In genomic region chr13:110445722-110446569, GRCh38 we compare ENCODE assay signal across 19 cellular contexts.
DNase-seq lines count a peak whose midpoint lies in the region; ATAC-seq, FAIRE-seq and TF ChIP-seq lines count a peak whose summit lies in the region.
"Had no signal": no experiment of that assay in that cellular context is flagged by ENCODE, and none has a peak within 500 bp of the region (broad histone marks: within the 10 kb centered on the region; RNA-seq: fewer than 3 reads in every experiment).

No MANE protein-coding gene starts in this region.

- H3K4me1 Mint-ChIP-seq in activated T-cell treated with anti-CD3 and anti-CD28 coated beads, Interleukin-2, amount 50 U/mL, for 24 hours (ENCODE audit: low read depth), result no peaks in the 10 kb centered on the region
- H3K4me1 Mint-ChIP-seq in WTC11, result peaks cover 18% of the 10 kb centered on the region

- H3K4me1 ChIP-seq in RWPE2 (ENCODE audit: insufficient read depth, poor library complexity, severe bottlenecking), result peaks cover 68% of the 10 kb centered on the region
- peaks cover 41% of the 10 kb centered on the region for H3K4me1 ChIP-seq in foreskin keratinocyte
- peaks cover 48% of the 10 kb centered on the region for H3K4me1 ChIP-seq in skeletal muscle satellite cell (ENCODE audit: control insufficient read depth, insufficient read depth, low read length)

- peaks cover 83% of the 10 kb centered on the region for H3K27me3 Mint-ChIP-seq in activated T-cell treated with anti-CD3 and anti-CD28 coated beads, Interleukin-2, amount 50 U/mL, for 24 hours
- no peaks in the 10 kb centered on the region for H3K27me3 Mint-ChIP-seq in WTC11 (ENCODE audit: low read depth)

- H3K27ac Mint-ChIP-seq in activated T-cell treated with anti-CD3 and anti-CD28 coated beads, Interleukin-2, amount 50 U/mL, for 24 hours, result no peak overlapping the region
- H3K27ac Mint-ChIP-seq in WTC11, result no peak overlapping the region

- TF ChIP-seq CTCF in RWPE2 (IDR thresholded peaks at IDR 0.05; ENCODE audit: poor library complexity, severe bottlenecking) (no peak), foreskin keratinocyte (conservative IDR thresholded peaks at IDR 0.05) (no peak), WTC11 (IDR thresholded peaks at IDR 0.05) (no peak)

- peaks cover 47% of the 10 kb centered on the region for H3K36me3 ChIP-seq in RWPE2 (ENCODE audit: low read depth)
- H3K36me3 ChIP-seq in skeletal muscle satellite cell (ENCODE audit: insufficient read depth, low read length), result peaks cover 55% of the 10 kb centered on the region

- DNase-seq in GM12891 (ENCODE audit: insufficient read length, low spot score) (no peak), RWPE2 (ENCODE audit: low spot score) (no peak), foreskin keratinocyte (peak in 1 of 2 donors; percentile 39), WTC11 (ENCODE audit: low spot score) (no peak), AG08395 (ENCODE audit: low spot score) (no peak)
- DNase-seq in activated T-cell treated with anti-CD3 and anti-CD28 coated beads, Interleukin-2, amount 50 U/mL, for 24 hours, result no peak
- DNase-seq: activated CD4-positive, alpha-beta T cell treated with anti-CD3 and anti-CD28 coated beads, Interleukin-2, amount 50 U/mL, for 1 hour; activated naive CD4-positive, alpha-beta T cell treated with Interleukin-2 at 50 U/mL for 16 hours; activated T-cell treated with anti-CD3 and anti-CD28 coated beads for 4 hours; aorta; islet precursor cell; KG1; NCI-H1417; NCI-H2171; NCI-H774; nephron progenitor cell had no signal

- H3K4me3 Mint-ChIP-seq in activated T-cell treated with anti-CD3 and anti-CD28 coated beads, Interleukin-2, amount 50 U/mL, for 24 hours, result no peak overlapping the region
- H3K4me3 Mint-ChIP-seq in WTC11, result no peak overlapping the region
- H3K4me3 Mint-ChIP-seq: nephron progenitor cell had no signal

- no peak for TF ChIP-seq POLR2A in GM12891 (IDR thresholded peaks at IDR 0.05; ENCODE audit: low read depth, low read length)

- H3K4me2 ChIP-seq in skeletal muscle satellite cell (ENCODE audit: low read length), result peak overlapping the region; percentile 25

- ATAC-seq in RWPE2 (ENCODE audit: low read depth) (peak; percentile 50), foreskin keratinocyte (peak; percentile 59), WTC11 (no peak), HG02759 (IDR thresholded peaks at IDR 0.05; ENCODE audit: unreplicated experiment) (no peak)
- ATAC-seq: Panc1 had no signal

- H3K27ac ChIP-seq in RWPE2 (ENCODE audit: poor library complexity, severe bottlenecking) (peak overlapping the region; percentile 95), foreskin keratinocyte (no peak overlapping the region)

- POLR2A ChIA-PET in WTC11 (lab: Charles Lee), result no interaction called here

- no peaks in the 10 kb centered on the region for H3K9me3 ChIP-seq in RWPE2 (ENCODE audit: severe bottlenecking)
- H3K9me3 ChIP-seq in skeletal muscle satellite cell (replicated peaks; ENCODE audit: low read length), result no peaks in the 10 kb centered on the region

- CTCF ChIA-PET in WTC11 (lab: Charles Lee), result no interaction called here

- H3K4me3 ChIP-seq in RWPE2 (ENCODE audit: severe bottlenecking), result no peak overlapping the region
- no peak overlapping the region for H3K4me3 ChIP-seq in skeletal muscle satellite cell (ENCODE audit: low read length)

- no peaks in the 10 kb centered on the region for H3K9me3 Mint-ChIP-seq in activated T-cell treated with anti-CD3 and anti-CD28 coated beads, Interleukin-2, amount 50 U/mL, for 24 hours
- H3K9me3 Mint-ChIP-seq in WTC11, result no peaks in the 10 kb centered on the region
- H3K9me3 Mint-ChIP-seq: nephron progenitor cell had no signal

- H3K27me3 ChIP-seq in RWPE2 (ENCODE audit: insufficient read depth, poor library complexity, severe bottlenecking), result no peaks in the 10 kb centered on the region
- no peaks in the 10 kb centered on the region for H3K27me3 ChIP-seq in foreskin keratinocyte
- H3K27me3 ChIP-seq in skeletal muscle satellite cell (ENCODE audit: control insufficient read depth, insufficient read depth, low read length), result no peaks in the 10 kb centered on the region

- peak overlapping the region; percentile 34 for H3K9ac ChIP-seq in skeletal muscle satellite cell (ENCODE audit: low read depth, low read length)

- peak; percentile 31 for FAIRE-seq in GM12891 (lab: Jason Lieb, UNC)

- H3K36me3 Mint-ChIP-seq in activated T-cell treated with anti-CD3 and anti-CD28 coated beads, Interleukin-2, amount 50 U/mL, for 24 hours (ENCODE audit: low read depth), result no peaks in the 10 kb centered on the region
- peaks cover 11% of the 10 kb centered on the region for H3K36me3 Mint-ChIP-seq in WTC11

TF ChIP-seq in GM12891, 5 proteins besides CTCF, POLR2A, EP300 and RAD21:
- TF ChIP-seq SPI1 (IDR thresholded peaks at IDR 0.05; ENCODE audit: low read depth, low read length) (no peak), TAF1 (IDR thresholded peaks at IDR 0.05; ENCODE audit: low read depth, low read length) (no peak)

TF ChIP-seq in WTC11, 78 proteins besides CTCF, POLR2A, EP300 and RAD21 (continues in another document):
- TF ChIP-seq PRDM15 (CRISPR knock-in tag; IDR thresholded peaks at IDR 0.05) (no peak), PRRX2 (CRISPR knock-in tag; IDR thresholded peaks at IDR 0.05) (no peak), CREM (CRISPR knock-in tag; IDR thresholded peaks at IDR 0.05) (no peak), ZNF263 (CRISPR knock-in tag; IDR thresholded peaks at IDR 0.05; ENCODE audit: low read depth) (no peak), STAT6 (CRISPR knock-in tag; conservative IDR thresholded peaks at IDR 0.05; ENCODE audit: low read depth) (no peak), ZBTB43 (CRISPR knock-in tag; IDR thresholded peaks at IDR 0.05) (no peak), SMAD4 (CRISPR knock-in tag; IDR thresholded peaks at IDR 0.05) (no peak)

Comparison
In these comparisons a context has a peak if more than half of its experiments do, and no peak if none do; other contexts are left out.
1. ATAC-seq: peak in RWPE2 (single experiment) and foreskin keratinocyte (single experiment); none in WTC11 (single experiment) and HG02759 (single experiment).